Comparison of ENCODE assay signal across 23 cellular contexts in the genomic region with DNA sequence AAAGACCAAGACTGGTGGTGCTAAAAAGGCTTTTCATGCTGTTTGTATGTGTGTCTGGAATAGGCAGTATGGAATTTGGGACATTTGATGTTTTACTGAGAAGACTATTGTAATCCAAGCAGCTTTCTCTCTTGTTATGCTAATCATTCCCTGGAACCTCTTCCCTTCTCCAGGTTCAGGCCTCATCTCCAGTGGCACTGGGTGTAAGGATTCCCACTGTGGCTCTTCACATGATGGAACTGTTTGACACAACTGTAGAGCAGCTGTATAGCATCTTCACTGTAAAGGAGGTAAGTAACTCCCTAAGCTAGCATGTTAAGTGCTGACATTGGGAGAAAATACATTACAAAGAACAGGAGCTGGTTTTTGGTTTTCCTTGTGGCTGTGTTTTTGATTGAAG. TPM values are rescaled to one million over a fixed set of nuclear protein-coding genes. Genes with fewer than 3 reads are reported as not detected.
DNase-seq lines count a peak whose midpoint lies in the region; ATAC-seq and TF ChIP-seq lines count a peak whose summit lies in the region.
"Had no signal": no experiment of that assay in that cellular context is flagged by ENCODE, and none has a peak within 500 bp of the region (broad histone marks: within the 10 kb centered on the region; RNA-seq: fewer than 3 reads in every experiment).

No MANE protein-coding gene starts in this region.

- no peaks in the 10 kb centered on the region for H3K9me3 ChIP-seq in HAP-1
- H3K9me3 ChIP-seq: A549, BLaER1, left ventricle myocardium inferior had no signal

- intact Hi-C loops in dorsolateral prefrontal cortex (cut with DNase I), result no loop called here

- no peak overlapping the region for H3K4me3 ChIP-seq in HAP-1
- no peak overlapping the region for H3K4me3 ChIP-seq in dorsolateral prefrontal cortex
- H3K4me3 ChIP-seq: A549, BLaER1, coronary artery, GM23248, K562, left ventricle myocardium inferior had no signal

- H3K27me3 ChIP-seq in HAP-1 (ENCODE audit: low read depth), result no peaks in the 10 kb centered on the region
- H3K27me3 ChIP-seq in dorsolateral prefrontal cortex, result no peaks in the 10 kb centered on the region
- H3K27me3 ChIP-seq: BLaER1, brain microvascular endothelial cell had no signal

- peaks cover 0 to 3% of the 10 kb centered on the region in 2 donors for H3K9me3 Mint-ChIP-seq in activated T-cell treated with anti-CD3 and anti-CD28 coated beads, Interleukin-2, amount 50 U/mL, for 72 hours
- H3K9me3 Mint-ChIP-seq in chondrocyte (ENCODE audit: low read depth), result no peaks in the 10 kb centered on the region
- no peaks in the 10 kb centered on the region for H3K9me3 Mint-ChIP-seq in osteocyte (ENCODE audit: unreplicated experiment)

- peak overlapping the region in 3 of 59 donors; percentile 10 to 24 (median 17) for H3K27ac ChIP-seq in dorsolateral prefrontal cortex
- H3K27ac ChIP-seq: A549, BLaER1, brain microvascular endothelial cell, coronary artery, GM23248, left ventricle myocardium inferior had no signal

- H3K36me3 Mint-ChIP-seq in activated T-cell treated with anti-CD3 and anti-CD28 coated beads, Interleukin-2, amount 50 U/mL, for 72 hours (ENCODE audit: insufficient read depth in 2 of 2), result peaks cover 21 to 50% of the 10 kb centered on the region in 2 donors
- H3K36me3 Mint-ChIP-seq in chondrocyte (ENCODE audit: low read depth) (peaks cover 48% of the 10 kb centered on the region), osteocyte (ENCODE audit: unreplicated experiment) (peaks cover 72% of the 10 kb centered on the region)

- ATAC-seq in activated T-cell treated with anti-CD3 and anti-CD28 coated beads, Interleukin-2, amount 50 U/mL, for 72 hours (replicated peaks in 1 of 2), result no peak
- no peak for ATAC-seq in GM18519 (IDR thresholded peaks at IDR 0.05; ENCODE audit: low FRiP score, unreplicated experiment)
- no peak for ATAC-seq in HG02884 (IDR thresholded peaks at IDR 0.05; ENCODE audit: unreplicated experiment)
- ATAC-seq: A549, K562 had no signal

- peak overlapping the region; percentile 3 for H3K27ac Mint-ChIP-seq in activated T-cell treated with anti-CD3 and anti-CD28 coated beads, Interleukin-2, amount 50 U/mL, for 72 hours
- peak overlapping the region; percentile 55 for H3K27ac Mint-ChIP-seq in chondrocyte (ENCODE audit: unreplicated experiment)
- peak overlapping the region; percentile 12 for H3K27ac Mint-ChIP-seq in osteocyte (ENCODE audit: unreplicated experiment)
- H3K27ac Mint-ChIP-seq: activated naive CD8-positive, alpha-beta T cell treated with anti-CD3 and anti-CD28 coated beads, Interleukin-2, amount 10 ng/mL, durations not matched to agents 7 days and 5 days had no signal

- DNase-seq in activated T-cell treated with anti-CD3 and anti-CD28 coated beads, Interleukin-2, amount 50 U/mL, for 72 hours, result no peak
- DNase-seq in activated T-cell treated with anti-CD3 and anti-CD28 coated beads for 4 hours, result no peak
- DNase-seq in HAP-1 (ENCODE audit: low spot score in 2 of 2), result peak; percentile 24 to 76
- DNase-seq in chondrocyte (ENCODE audit: low spot score), result no peak
- no peak for DNase-seq in osteocyte (ENCODE audit: extremely low spot score, unreplicated experiment)
- DNase-seq in dorsolateral prefrontal cortex, result no peak
- DNase-seq: activated naive CD8-positive, alpha-beta T cell treated with anti-CD3 and anti-CD28 coated beads, Interleukin-2, amount 10 ng/mL, durations not matched to agents 7 days and 5 days; brain microvascular endothelial cell; GF-D8; GM23248; head of caudate nucleus; left ventricle myocardium inferior; MV-4-11; NCI-H1694; NCI-H345; NCI-H82; nucleus accumbens had no signal

- H3K4me1 ChIP-seq in HAP-1, result peaks cover 15% of the 10 kb centered on the region

- in situ Hi-C loops in HAP-1 (cut with MboI; ENCODE audit: low sequenced_read_pairs), result no loop called here

- H3K36me3 ChIP-seq in HAP-1 (replicated peaks), result peaks cover 93% of the 10 kb centered on the region

- H3K4me3 Mint-ChIP-seq in activated T-cell treated with anti-CD3 and anti-CD28 coated beads, Interleukin-2, amount 50 U/mL, for 72 hours, result no peak overlapping the region
- H3K4me3 Mint-ChIP-seq in chondrocyte (ENCODE audit: unreplicated experiment), result no peak overlapping the region
- H3K4me3 Mint-ChIP-seq in osteocyte (ENCODE audit: unreplicated experiment), result no peak overlapping the region
- H3K4me3 Mint-ChIP-seq: activated naive CD8-positive, alpha-beta T cell treated with anti-CD3 and anti-CD28 coated beads, Interleukin-2, amount 10 ng/mL, durations not matched to agents 7 days and 5 days had no signal

- H3K27me3 Mint-ChIP-seq in activated T-cell treated with anti-CD3 and anti-CD28 coated beads, Interleukin-2, amount 50 U/mL, for 72 hours (ENCODE audit: low read depth), result no peaks in the 10 kb centered on the region
- no peaks in the 10 kb centered on the region for H3K27me3 Mint-ChIP-seq in chondrocyte (ENCODE audit: low read depth)
- H3K27me3 Mint-ChIP-seq in osteocyte (ENCODE audit: unreplicated experiment), result no peaks in the 10 kb centered on the region
- H3K27me3 Mint-ChIP-seq: activated naive CD8-positive, alpha-beta T cell treated with anti-CD3 and anti-CD28 coated beads, Interleukin-2, amount 10 ng/mL, durations not matched to agents 7 days and 5 days had no signal

- TF ChIP-seq CTCF in chondrocyte (IDR thresholded peaks at IDR 0.05) (no peak), osteocyte (IDR thresholded peaks at IDR 0.05) (no peak), dorsolateral prefrontal cortex (IDR thresholded peaks at IDR 0.05 in 54 of 56, conservative IDR thresholded peaks at IDR 0.05 in 2 of 56; ENCODE audit: low read depth in 1 of 56, partially characterized antibody in 56 of 56) (no peak)

- H3K4me1 Mint-ChIP-seq in activated T-cell treated with anti-CD3 and anti-CD28 coated beads, Interleukin-2, amount 50 U/mL, for 72 hours (ENCODE audit: low read depth), result peaks cover 41% of the 10 kb centered on the region
- peaks cover 29% of the 10 kb centered on the region for H3K4me1 Mint-ChIP-seq in chondrocyte (ENCODE audit: low read depth)
- H3K4me1 Mint-ChIP-seq in osteocyte (ENCODE audit: unreplicated experiment), result peaks cover 24% of the 10 kb centered on the region

RNA-seq across cellular contexts. Expression of a gene that starts 23.3 kb away (rescaled TPM):
- 10 to 100 TPM; 13.4 to 20.9 TPM for total RNA-seq in activated T-cell treated with anti-CD3 and anti-CD28 coated beads, Interleukin-2, amount 50 U/mL, for 72 hours
- total RNA-seq in chondrocyte (5.6 to 10.4 TPM (median 9.7 TPM) in 3 replicates), osteocyte (9.2 and 10.3 TPM in 2 replicates), dorsolateral prefrontal cortex (10 to 100 TPM; 17.2 to 66.8 (median 35.1) TPM)
- total RNA-seq: K562 had no signal

Comparison
In these comparisons a context has a peak if more than half of its experiments do, and no peak if none do; other contexts are left out.
1. DNase-seq: peak in HAP-1 (2 of 2); none in activated T-cell treated with anti-CD3 and anti-CD28 coated beads, Interleukin-2, amount 50 U/mL, for 72 hours (0 of 2), activated T-cell treated with anti-CD3 and anti-CD28 coated beads for 4 hours (single experiment), chondrocyte (single experiment), osteocyte (single experiment) and dorsolateral prefrontal cortex (0 of 10).
2. H3K27ac Mint-ChIP-seq: peak in every context shown above with its lines; median percentile 55 in chondrocyte; 12 in osteocyte; 3 in activated T-cell treated with anti-CD3 and anti-CD28 coated beads, Interleukin-2, amount 50 U/mL, for 72 hours.